17 cellular contexts compared by ENCODE assay signal in genomic region chr2:236558999-236559978, GRCh38. TPM values are rescaled to one million over a fixed set of nuclear protein-coding genes. Genes with fewer than 3 reads are reported as not detected.
DNase-seq lines count a peak whose midpoint lies in the region; ATAC-seq lines count a peak whose summit lies in the region.
"Had no signal": no experiment of that assay in that cellular context is flagged by ENCODE, and none has a peak within 500 bp of the region (broad histone marks: within the 10 kb centered on the region; RNA-seq: fewer than 3 reads in every experiment).

No MANE protein-coding gene starts in this region.

- POLR2A ChIA-PET in activated CD4-positive, alpha-beta T cell treated with anti-CD3 and anti-CD28 coated beads for 36 hours (lab: Charles Lee) = no interaction called here
- POLR2A ChIA-PET in naive thymus-derived CD4-positive, alpha-beta T cell (lab: Charles Lee) = interaction anchor here (0.6 to 3.1 kb wide), 3 partner anchors 10 to 31 kb away, joined by 3 to 17 read pairs (median 7); partner anchors contain the start of gene ACKR3

- no peak for DNase-seq in activated CD4-positive, alpha-beta T cell treated with anti-CD3 and anti-CD28 coated beads for 36 hours
- no peak for DNase-seq in activated CD4-positive, alpha-beta T cell treated with anti-CD3 and anti-CD28 coated beads for 4 hours
- DNase-seq in naive thymus-derived CD4-positive, alpha-beta T cell = no peak
- DNase-seq in NCI-H2029 treated with DMSO at 0.1 percent for 48 hours (lab: John Stamatoyannopoulos, UW) (no peak), RPMI8226 (no peak), glomerular visceral epithelial cell (ENCODE audit: extremely low spot score) (no peak)
- DNase-seq: colonic mucosa, COR-L47, HCEC 1CT, NCI-H187 treated with DMSO at 0.1 percent for 48 hours, ovary, SHP77 had no signal

- H3K9me3 Mint-ChIP-seq in activated CD4-positive, alpha-beta T cell treated with anti-CD3 and anti-CD28 coated beads for 36 hours (ENCODE audit: low read depth) = peaks cover 8% of the 10 kb centered on the region
- H3K9me3 Mint-ChIP-seq in naive thymus-derived CD4-positive, alpha-beta T cell = peaks cover 0 to 11% (median 5%) of the 10 kb centered on the region in 11 donors

- no peaks in the 10 kb centered on the region for H3K27me3 Mint-ChIP-seq in activated CD4-positive, alpha-beta T cell treated with anti-CD3 and anti-CD28 coated beads for 36 hours
- H3K27me3 Mint-ChIP-seq in naive thymus-derived CD4-positive, alpha-beta T cell = no peaks in the 10 kb centered on the region

- no peaks in the 10 kb centered on the region for H3K27me3 ChIP-seq in naive thymus-derived CD4-positive, alpha-beta T cell (ENCODE audit: control insufficient read depth in 2 of 2, insufficient read depth in 2 of 2, low read length in 2 of 2)
- H3K27me3 ChIP-seq: colonic mucosa, ovary had no signal

- H3K27ac Mint-ChIP-seq in activated CD4-positive, alpha-beta T cell treated with anti-CD3 and anti-CD28 coated beads for 36 hours = peak overlapping the region; percentile 67
- H3K27ac Mint-ChIP-seq in naive thymus-derived CD4-positive, alpha-beta T cell = peak overlapping the region in 7 of 9 donors; percentile 14 to 71 (median 53)

- peaks cover 9 to 17% of the 10 kb centered on the region in 2 donors for H3K4me1 ChIP-seq in naive thymus-derived CD4-positive, alpha-beta T cell (ENCODE audit: control insufficient read depth in 2 of 2, insufficient read depth in 2 of 2, low read length in 2 of 2)
- H3K4me1 ChIP-seq: colonic mucosa had no signal

- H3K27ac ChIP-seq in naive thymus-derived CD4-positive, alpha-beta T cell (ENCODE audit: low read depth, low read length) = no peak overlapping the region
- H3K27ac ChIP-seq: colonic mucosa, KMS-11, ovary, thoracic aorta had no signal

- peaks cover 0 to 12% (median 10%) of the 10 kb centered on the region in 3 experiments for H3K36me3 ChIP-seq in naive thymus-derived CD4-positive, alpha-beta T cell (ENCODE audit: control insufficient read depth in 2 of 3, insufficient read depth in 3 of 3, low read length in 3 of 3)
- H3K36me3 ChIP-seq: colonic mucosa, ovary, thoracic aorta had no signal

- no peak overlapping the region for H3K4me3 ChIP-seq in naive thymus-derived CD4-positive, alpha-beta T cell (ENCODE audit: low read length)
- H3K4me3 ChIP-seq: colonic mucosa, ovary, smooth muscle cell, thoracic aorta had no signal

- CTCF ChIA-PET in activated CD4-positive, alpha-beta T cell treated with anti-CD3 and anti-CD28 coated beads for 36 hours (lab: Charles Lee) = interaction anchor here (0.6 to 3.0 kb wide), 9 partner anchors 9 to 210 kb away, joined by 3 to 20 read pairs (median 4); partner anchors contain the start of gene ACKR3
- CTCF ChIA-PET in naive thymus-derived CD4-positive, alpha-beta T cell (lab: Charles Lee) = interaction anchor here (1.1 kb wide), 1 partner anchor 46 kb away, joined by 3 read pairs; no protein-coding TSS in a partner anchor

- H3K4me1 Mint-ChIP-seq in activated CD4-positive, alpha-beta T cell treated with anti-CD3 and anti-CD28 coated beads for 36 hours = peaks cover 47% of the 10 kb centered on the region
- H3K4me1 Mint-ChIP-seq in naive thymus-derived CD4-positive, alpha-beta T cell = peaks cover 34 to 70% (median 48%) of the 10 kb centered on the region in 7 donors

- peaks cover 24% of the 10 kb centered on the region for H3K36me3 Mint-ChIP-seq in activated CD4-positive, alpha-beta T cell treated with anti-CD3 and anti-CD28 coated beads for 36 hours (ENCODE audit: low read depth)
- peaks cover 16 to 50% (median 38%) of the 10 kb centered on the region in 5 donors for H3K36me3 Mint-ChIP-seq in naive thymus-derived CD4-positive, alpha-beta T cell

- peaks cover 0 to 6% (median 0%) of the 10 kb centered on the region in 3 experiments for H3K9me3 ChIP-seq in naive thymus-derived CD4-positive, alpha-beta T cell (ENCODE audit: control insufficient read depth in 2 of 3, low read length in 3 of 3)
- H3K9me3 ChIP-seq: colonic mucosa, thoracic aorta had no signal

- H3K4me3 Mint-ChIP-seq in activated CD4-positive, alpha-beta T cell treated with anti-CD3 and anti-CD28 coated beads for 36 hours = peak overlapping the region; percentile 41
- peak overlapping the region in 4 of 10 donors; percentile 17 to 45 (median 28) for H3K4me3 Mint-ChIP-seq in naive thymus-derived CD4-positive, alpha-beta T cell

- peak; percentile 67 for ATAC-seq in activated CD4-positive, alpha-beta T cell treated with anti-CD3 and anti-CD28 coated beads for 36 hours
- ATAC-seq in GM21381 (IDR thresholded peaks at IDR 0.05; ENCODE audit: unreplicated experiment) = peak; percentile 42
- peak; percentile 59 for ATAC-seq in HG03342 (IDR thresholded peaks at IDR 0.05; ENCODE audit: unreplicated experiment)
- ATAC-seq in naive thymus-derived CD4-positive, alpha-beta T cell = no peak

- intact Hi-C loops in activated CD4-positive, alpha-beta T cell treated with anti-CD3 and anti-CD28 coated beads for 36 hours (cut with DNase I, micrococcal nuclease) = loop anchor here (10.0 kb wide), 2 partner anchors 876 to 1136 kb away; no protein-coding TSS in a partner anchor
- intact Hi-C loops in naive thymus-derived CD4-positive, alpha-beta T cell (cut with micrococcal nuclease) = no loop called here

RNA-seq across cellular contexts. Expression of gene ACKR3, which starts 10.3 kb away (rescaled TPM):
- total RNA-seq in activated CD4-positive, alpha-beta T cell treated with anti-CD3 and anti-CD28 coated beads for 36 hours = 1 to 10 TPM; 1.2 to 2.4 TPM
- total RNA-seq in naive thymus-derived CD4-positive, alpha-beta T cell = 1 to 10 TPM; 2.8 to 6.2 (median 4.9) TPM
- polyA plus RNA-seq in naive thymus-derived CD4-positive, alpha-beta T cell = 1 to 10 TPM; 4.0 to 4.1 TPM

Comparison
In these comparisons a context has a peak if more than half of its experiments do, and no peak if none do; other contexts are left out.
1. intact Hi-C loops: an anchor here in activated CD4-positive, alpha-beta T cell treated with anti-CD3 and anti-CD28 coated beads for 36 hours (10.0 kb wide); none called in naive thymus-derived CD4-positive, alpha-beta T cell.